Comparison of ENCODE assay signal across 13 cellular contexts in the genomic region with DNA sequence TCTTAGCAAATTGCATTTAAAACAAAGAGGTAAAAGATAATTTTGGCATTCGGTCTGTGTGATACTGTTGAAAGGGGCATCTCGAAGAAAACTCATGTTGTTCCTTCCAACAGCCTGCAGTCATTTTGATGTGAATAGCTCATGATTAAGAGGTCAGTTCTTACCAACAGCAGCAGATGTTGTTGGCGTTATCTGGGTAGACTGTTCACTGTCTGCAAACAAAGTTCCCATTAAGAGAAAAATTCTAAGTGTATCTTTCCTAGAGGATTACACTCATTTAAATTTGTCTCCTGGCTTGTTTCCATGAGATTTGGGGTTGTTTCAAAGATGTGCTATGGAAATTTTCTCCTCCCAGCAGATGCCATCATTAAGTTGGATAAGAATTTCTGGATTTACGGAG.
DNase-seq lines count a peak whose midpoint lies in the region; ATAC-seq and TF ChIP-seq lines count a peak whose summit lies in the region.
"Had no signal": no experiment of that assay in that cellular context is flagged by ENCODE, and none has a peak within 500 bp of the region (broad histone marks: within the 10 kb centered on the region; RNA-seq: fewer than 3 reads in every experiment).

No MANE protein-coding gene starts in this region.

- DNase-seq in COLO829 (ENCODE audit: low spot score): peak; percentile 61
- peak; percentile 21 to 60 for DNase-seq in NCI-H524 (lab: John Stamatoyannopoulos, UW)
- DNase-seq in inferior parietal cortex (ENCODE audit: extremely low spot score): peak; percentile 29
- no peak for DNase-seq in activated naive CD4-positive, alpha-beta T cell treated with anti-CD3 and anti-CD28 coated beads, Interleukin-2, amount 10 ng/mL, durations not matched to agents 7 days and 5 days
- no peak for DNase-seq in putamen (ENCODE audit: low spot score)
- DNase-seq in kidney glomerular epithelial cell (lab: John Stamatoyannopoulos, UW): no peak
- DNase-seq: 8988T; AML-193; CD8-positive, alpha-beta memory T cell; DMS79; GOT3; H9 had no signal

- no peaks in the 10 kb centered on the region for H3K27me3 Mint-ChIP-seq in activated naive CD4-positive, alpha-beta T cell treated with anti-CD3 and anti-CD28 coated beads, Interleukin-2, amount 10 ng/mL, durations not matched to agents 7 days and 5 days
- H3K27me3 Mint-ChIP-seq: CD8-positive, alpha-beta memory T cell had no signal

- no peak overlapping the region for H3K4me3 Mint-ChIP-seq in activated naive CD4-positive, alpha-beta T cell treated with anti-CD3 and anti-CD28 coated beads, Interleukin-2, amount 10 ng/mL, durations not matched to agents 7 days and 5 days
- H3K4me3 Mint-ChIP-seq: CD8-positive, alpha-beta memory T cell; H9 had no signal

- ATAC-seq in SK-N-SH treated with all-trans-retinoic acid at 6 μM for 48 hours: no peak

- CTCF ChIA-PET in activated naive CD4-positive, alpha-beta T cell treated with anti-CD3 and anti-CD28 coated beads, Interleukin-2, amount 10 ng/mL, durations not matched to agents 7 days and 5 days (lab: Charles Lee): no interaction called here

- no peaks in the 10 kb centered on the region for H3K9me3 Mint-ChIP-seq in activated naive CD4-positive, alpha-beta T cell treated with anti-CD3 and anti-CD28 coated beads, Interleukin-2, amount 10 ng/mL, durations not matched to agents 7 days and 5 days
- H3K9me3 Mint-ChIP-seq: H9 had no signal

- H3K27ac Mint-ChIP-seq in activated naive CD4-positive, alpha-beta T cell treated with anti-CD3 and anti-CD28 coated beads, Interleukin-2, amount 10 ng/mL, durations not matched to agents 7 days and 5 days: no peak overlapping the region
- H3K27ac Mint-ChIP-seq: CD8-positive, alpha-beta memory T cell; H9 had no signal

- H3K36me3 Mint-ChIP-seq in activated naive CD4-positive, alpha-beta T cell treated with anti-CD3 and anti-CD28 coated beads, Interleukin-2, amount 10 ng/mL, durations not matched to agents 7 days and 5 days: no peaks in the 10 kb centered on the region
- H3K36me3 Mint-ChIP-seq: CD8-positive, alpha-beta memory T cell had no signal

- no peaks in the 10 kb centered on the region for H3K4me1 Mint-ChIP-seq in activated naive CD4-positive, alpha-beta T cell treated with anti-CD3 and anti-CD28 coated beads, Interleukin-2, amount 10 ng/mL, durations not matched to agents 7 days and 5 days
- H3K4me1 Mint-ChIP-seq: CD8-positive, alpha-beta memory T cell; H9 had no signal

TF ChIP-seq in SK-N-SH treated with all-trans-retinoic acid at 6 μM for 48 hours, 23 proteins besides CTCF, POLR2A, EP300 and RAD21:
- TF ChIP-seq ISL1 (CRISPR knock-in tag; IDR thresholded peaks at IDR 0.05): peak; percentile 22; the same call in 1 of the 2 replicates
- TF ChIP-seq ZNF70 (CRISPR knock-in tag; IDR thresholded peaks at IDR 0.05): peak; percentile 85; the same call in 1 of the 2 replicates
- TF ChIP-seq, protein P1, sequence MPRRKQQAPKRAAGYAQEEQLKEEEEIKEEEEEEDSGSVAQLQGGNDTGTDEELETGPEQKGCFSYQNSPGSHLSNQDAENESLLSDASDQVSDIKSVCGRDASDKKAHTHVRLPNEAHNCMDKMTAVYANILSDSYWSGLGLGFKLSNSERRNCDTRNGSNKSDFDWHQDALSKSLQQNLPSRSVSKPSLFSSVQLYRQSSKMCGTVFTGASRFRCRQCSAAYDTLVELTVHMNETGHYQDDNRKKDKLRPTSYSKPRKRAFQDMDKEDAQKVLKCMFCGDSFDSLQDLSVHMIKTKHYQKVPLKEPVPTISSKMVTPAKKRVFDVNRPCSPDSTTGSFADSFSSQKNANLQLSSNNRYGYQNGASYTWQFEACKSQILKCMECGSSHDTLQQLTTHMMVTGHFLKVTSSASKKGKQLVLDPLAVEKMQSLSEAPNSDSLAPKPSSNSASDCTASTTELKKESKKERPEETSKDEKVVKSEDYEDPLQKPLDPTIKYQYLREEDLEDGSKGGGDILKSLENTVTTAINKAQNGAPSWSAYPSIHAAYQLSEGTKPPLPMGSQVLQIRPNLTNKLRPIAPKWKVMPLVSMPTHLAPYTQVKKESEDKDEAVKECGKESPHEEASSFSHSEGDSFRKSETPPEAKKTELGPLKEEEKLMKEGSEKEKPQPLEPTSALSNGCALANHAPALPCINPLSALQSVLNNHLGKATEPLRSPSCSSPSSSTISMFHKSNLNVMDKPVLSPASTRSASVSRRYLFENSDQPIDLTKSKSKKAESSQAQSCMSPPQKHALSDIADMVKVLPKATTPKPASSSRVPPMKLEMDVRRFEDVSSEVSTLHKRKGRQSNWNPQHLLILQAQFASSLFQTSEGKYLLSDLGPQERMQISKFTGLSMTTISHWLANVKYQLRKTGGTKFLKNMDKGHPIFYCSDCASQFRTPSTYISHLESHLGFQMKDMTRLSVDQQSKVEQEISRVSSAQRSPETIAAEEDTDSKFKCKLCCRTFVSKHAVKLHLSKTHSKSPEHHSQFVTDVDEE (CRISPR knock-in tag; IDR thresholded peaks at IDR 0.05): peak; percentile 32
- no peak for TF ChIP-seq BACH2 (CRISPR knock-in tag; IDR thresholded peaks at IDR 0.05; ENCODE audit: borderline replicate concordance)

Comparison
In these comparisons a context has a peak if more than half of its experiments do, and no peak if none do; other contexts are left out.
1. DNase-seq: peak in COLO829 (single experiment), NCI-H524 (2 of 2) and inferior parietal cortex (single experiment); none in activated naive CD4-positive, alpha-beta T cell treated with anti-CD3 and anti-CD28 coated beads, Interleukin-2, amount 10 ng/mL, durations not matched to agents 7 days and 5 days (single experiment), putamen (single experiment) and kidney glomerular epithelial cell (single experiment).